ENCODE assay signal across 8 cellular contexts in the genomic region with DNA sequence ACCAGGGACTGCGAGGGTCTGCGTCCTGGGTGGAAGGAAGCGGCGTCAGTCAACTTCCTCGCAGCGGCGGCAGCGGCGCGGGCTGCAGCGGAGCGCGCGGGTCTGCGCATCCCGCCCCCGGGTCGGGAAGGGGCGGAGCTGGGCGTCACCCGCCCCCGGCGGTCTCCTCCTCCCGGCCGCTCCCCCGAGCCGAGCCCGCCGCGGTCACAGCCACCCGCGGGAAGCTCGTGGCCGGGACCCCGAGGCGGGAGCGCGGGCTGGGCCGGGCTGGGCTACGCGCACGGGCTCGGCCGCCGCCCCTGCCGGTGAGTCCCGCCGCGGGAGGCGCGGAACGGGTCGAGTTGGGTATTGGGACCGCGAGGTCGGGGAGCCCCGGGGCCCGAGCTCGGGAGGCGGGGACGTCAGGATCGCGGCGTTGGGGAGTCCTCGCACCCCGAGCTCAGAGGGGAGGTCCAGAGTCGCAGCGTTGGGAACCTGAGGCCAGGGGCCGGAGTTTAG. TPM values are rescaled to one million over a fixed set of nuclear protein-coding genes. Genes with fewer than 3 reads are reported as not detected.
DNase-seq lines count a peak whose midpoint lies in the region; ATAC-seq lines count a peak whose summit lies in the region.

A gene with protein sequence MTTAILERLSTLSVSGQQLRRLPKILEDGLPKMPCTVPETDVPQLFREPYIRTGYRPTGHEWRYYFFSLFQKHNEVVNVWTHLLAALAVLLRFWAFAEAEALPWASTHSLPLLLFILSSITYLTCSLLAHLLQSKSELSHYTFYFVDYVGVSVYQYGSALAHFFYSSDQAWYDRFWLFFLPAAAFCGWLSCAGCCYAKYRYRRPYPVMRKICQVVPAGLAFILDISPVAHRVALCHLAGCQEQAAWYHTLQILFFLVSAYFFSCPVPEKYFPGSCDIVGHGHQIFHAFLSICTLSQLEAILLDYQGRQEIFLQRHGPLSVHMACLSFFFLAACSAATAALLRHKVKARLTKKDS (plus strand): TSS at position 207 of the 498 bp plus-strand sequence. CDS start 41,063 bp downstream, outside the sequence.

- peak; percentile 94 for DNase-seq in AG08395 (ENCODE audit: low spot score)
- peak; percentile 86 for DNase-seq in NCI-H748 (lab: John Stamatoyannopoulos, UW; ENCODE audit: unreplicated experiment)
- DNase-seq in activated CD4-positive, alpha-beta T cell treated with anti-CD3 and anti-CD28 coated beads, Interleukin-2, amount 50 U/mL, for 48 hours, result peak; percentile 78 to 81
- DNase-seq in ecto neural progenitor cell (ENCODE audit: low spot score), result peak; percentile 78
- peak; percentile 76 to 78 for DNase-seq in lung microvascular endothelial cell (ENCODE audit: low read depth in 2 of 2)
- DNase-seq in stimulated activated CD4-positive, alpha-beta T cell treated with anti-CD3 and anti-CD28 coated beads, TNF-alpha, amount 100 ng/mL, for 24 hours (ENCODE audit: low read depth in 3 of 3), result peak; percentile 46 to 79 (median 70)

- ATAC-seq in GM18873 (IDR thresholded peaks at IDR 0.05; ENCODE audit: low FRiP score, unreplicated experiment) (peak; percentile 60), HG03103 (IDR thresholded peaks at IDR 0.05; ENCODE audit: low read depth, unreplicated experiment) (peak; percentile 71)

RNA-seq across cellular contexts. Expression of the gene that starts here (rescaled TPM):
- 7.8 and 12.3 TPM in 2 replicates for total RNA-seq in lung microvascular endothelial cell

Comparison
In these comparisons a context has a peak if more than half of its experiments do, and no peak if none do; other contexts are left out.
1. Peak in every context shown above with its lines: DNase-seq and ATAC-seq.